15 cellular contexts compared by ENCODE assay signal in the genomic region with DNA sequence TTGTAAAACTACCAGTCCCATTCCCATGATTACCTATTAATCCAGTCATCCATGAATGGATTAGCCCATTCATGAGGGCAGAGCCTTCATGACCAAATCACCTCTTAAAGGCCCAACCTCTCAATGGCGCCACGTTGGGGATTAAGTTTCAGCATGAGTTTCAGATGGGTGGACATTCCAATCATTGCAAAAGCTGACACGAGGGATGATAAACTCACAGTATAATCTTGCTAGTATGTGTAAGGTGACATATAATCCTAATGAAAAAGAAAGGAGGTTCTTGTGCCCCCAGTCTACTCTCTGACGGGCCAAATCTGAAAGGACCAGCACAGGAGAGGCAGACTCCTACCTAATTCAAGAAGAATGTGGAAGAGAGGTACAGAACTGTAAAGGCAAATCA.
"Had no signal": no experiment of that assay in that cellular context is flagged by ENCODE, and none has a peak within 500 bp of the region (broad histone marks: within the 10 kb centered on the region; RNA-seq: fewer than 3 reads in every experiment).

No MANE protein-coding gene starts in this region.

- H3K4me3 ChIP-seq: breast epithelium, prostate gland, sigmoid colon, testis, upper lobe of right lung had no signal

- DNase-seq: activated CD4-positive, alpha-beta memory T cell treated with anti-CD3 and anti-CD28 coated beads, Interleukin-2, amount 10 ng/mL, durations not matched to agents 7 days and 5 days; activated CD4-positive, alpha-beta T cell treated with anti-CD3 and anti-CD28 coated beads for 4 hours; activated gamma-delta T cell treated with Interleukin-2 at 50 U/mL for 16 hours; activated naive CD8-positive, alpha-beta T cell treated with anti-CD3 and anti-CD28 coated beads for 36 hours; activated T-cell treated with anti-CD3 and anti-CD28 coated beads, Interleukin-2, amount 50 U/mL, for 4 hours; cerebellar nuclear complex; nephron progenitor cell; sigmoid colon; stimulated activated CD4-positive, alpha-beta T cell treated with anti-CD3 and anti-CD28 coated beads, Interleukin-1b, Interleukin-23, amount 100 ng/mL, for 48 hours; stimulated activated naive CD8-positive, alpha-beta T cell treated with anti-CD3 and anti-CD28 coated beads, Interleukin-15, amount 100 ng/mL, for 72 hours; testis; upper lobe of right lung had no signal

- H3K4me1 Mint-ChIP-seq: activated CD4-positive, alpha-beta memory T cell treated with anti-CD3 and anti-CD28 coated beads, Interleukin-2, amount 10 ng/mL, durations not matched to agents 7 days and 5 days had no signal

- H3K4me1 ChIP-seq: breast epithelium, prostate gland had no signal

- H3K27me3 ChIP-seq: breast epithelium, sigmoid colon, testis, upper lobe of right lung had no signal

- H3K36me3 ChIP-seq: breast epithelium, prostate gland, sigmoid colon, upper lobe of right lung had no signal

- H3K27me3 Mint-ChIP-seq: activated CD4-positive, alpha-beta memory T cell treated with anti-CD3 and anti-CD28 coated beads, Interleukin-2, amount 10 ng/mL, durations not matched to agents 7 days and 5 days; activated naive CD8-positive, alpha-beta T cell treated with anti-CD3 and anti-CD28 coated beads for 36 hours; stimulated activated naive CD8-positive, alpha-beta T cell treated with anti-CD3 and anti-CD28 coated beads, Interleukin-15, amount 100 ng/mL, for 72 hours had no signal

- H3K9me3 ChIP-seq: breast epithelium, prostate gland, sigmoid colon, testis, upper lobe of right lung had no signal

- ATAC-seq: activated T-cell treated with anti-CD3 and anti-CD28 coated beads, Interleukin-2, amount 50 U/mL, for 4 hours; SK-N-SH treated with all-trans-retinoic acid at 6 μM for 48 hours; stimulated activated naive CD8-positive, alpha-beta T cell treated with anti-CD3 and anti-CD28 coated beads, Interleukin-15, amount 100 ng/mL, for 72 hours; upper lobe of right lung had no signal

- H3K9me3 Mint-ChIP-seq: activated CD4-positive, alpha-beta memory T cell treated with anti-CD3 and anti-CD28 coated beads, Interleukin-2, amount 10 ng/mL, durations not matched to agents 7 days and 5 days; activated T-cell treated with anti-CD3 and anti-CD28 coated beads, Interleukin-2, amount 50 U/mL, for 4 hours; stimulated activated naive CD8-positive, alpha-beta T cell treated with anti-CD3 and anti-CD28 coated beads, Interleukin-15, amount 100 ng/mL, for 72 hours had no signal

- H3K4me3 Mint-ChIP-seq: activated CD4-positive, alpha-beta memory T cell treated with anti-CD3 and anti-CD28 coated beads, Interleukin-2, amount 10 ng/mL, durations not matched to agents 7 days and 5 days; activated naive CD8-positive, alpha-beta T cell treated with anti-CD3 and anti-CD28 coated beads for 36 hours; activated T-cell treated with anti-CD3 and anti-CD28 coated beads, Interleukin-2, amount 50 U/mL, for 4 hours; nephron progenitor cell; stimulated activated naive CD8-positive, alpha-beta T cell treated with anti-CD3 and anti-CD28 coated beads, Interleukin-15, amount 100 ng/mL, for 72 hours had no signal

- H3K27ac Mint-ChIP-seq: activated CD4-positive, alpha-beta memory T cell treated with anti-CD3 and anti-CD28 coated beads, Interleukin-2, amount 10 ng/mL, durations not matched to agents 7 days and 5 days; activated naive CD8-positive, alpha-beta T cell treated with anti-CD3 and anti-CD28 coated beads for 36 hours; nephron progenitor cell; stimulated activated naive CD8-positive, alpha-beta T cell treated with anti-CD3 and anti-CD28 coated beads, Interleukin-15, amount 100 ng/mL, for 72 hours had no signal

- H3K27ac ChIP-seq: prostate gland, testis, upper lobe of right lung had no signal
